8 cellular contexts compared by ENCODE assay signal in genomic region chr4:140049024-140049923, GRCh38.
DNase-seq lines count a peak whose midpoint lies in the region; ATAC-seq, FAIRE-seq and TF ChIP-seq lines count a peak whose summit lies in the region.

No MANE protein-coding gene starts in this region.

- no peaks in the 10 kb centered on the region; a peak in 1 of 22 replicates for H4K20me1 ChIP-seq in BLaER1 treated with 17β-estradiol and CSF1 and Interleukin-3, amounts not matched to agents 10 nM and 100 nM
- H4K20me1 ChIP-seq in H9 (ENCODE audit: control insufficient read depth, insufficient read depth, insufficient read length) (no peaks in the 10 kb centered on the region), HepG2 (ENCODE audit: insufficient read depth, low read length) (no peaks in the 10 kb centered on the region)

- H3K4me3 ChIP-seq in BLaER1 treated with 17β-estradiol and CSF1 and Interleukin-3, amounts not matched to agents 10 nM and 100 nM, result peak overlapping the region; percentile 2 to 65 (median 46); a peak in 19 of 20 replicates
- no peak overlapping the region; a peak in 1 of 6 replicates for H3K4me3 ChIP-seq in HepG2 (replicated peaks in 1 of 3; ENCODE audit: insufficient read depth in 1 of 3, low read depth in 2 of 3, low read length in 3 of 3)

- peaks cover 4% of the 10 kb centered on the region for H3K27me3 Mint-ChIP-seq in H9 (ENCODE audit: low read depth)

- ATAC-seq in HepG2, result peak; percentile 72

- peak overlapping the region; percentile 88 to 95 (median 89) for H3K27ac Mint-ChIP-seq in H9

- no peaks in the 10 kb centered on the region for H3K36me3 ChIP-seq in BLaER1 treated with 17β-estradiol and CSF1 and Interleukin-3, amounts not matched to agents 10 nM and 100 nM
- H3K36me3 ChIP-seq in HepG2 (replicated peaks in 1 of 2; ENCODE audit: control insufficient read depth in 1 of 2, insufficient read depth in 2 of 2, low read length in 2 of 2), result no peaks in the 10 kb centered on the region

- POLR2A ChIA-PET in HepG2 (lab: Yijun Ruan, JAX), result no interaction called here

- H3K27me3 ChIP-seq in BLaER1 treated with 17β-estradiol and CSF1 and Interleukin-3, amounts not matched to agents 10 nM and 100 nM, result no peaks in the 10 kb centered on the region
- H3K27me3 ChIP-seq in H9 (ENCODE audit: insufficient read depth, low read length), result no peaks in the 10 kb centered on the region
- peaks cover 0 to 6% of the 10 kb centered on the region in 2 experiments; a peak in 1 of 5 replicates for H3K27me3 ChIP-seq in HepG2 (ENCODE audit: control insufficient read depth in 1 of 2, insufficient read depth in 2 of 2, low read length in 2 of 2)

- H3K27ac ChIP-seq in BLaER1 treated with 17β-estradiol and CSF1 and Interleukin-3, amounts not matched to agents 10 nM and 100 nM, result peak overlapping the region; percentile 51 to 85 (median 80)
- H3K27ac ChIP-seq in H9 (ENCODE audit: insufficient read length, low read depth, low read length) (peak overlapping the region; percentile 82), HepG2 (ENCODE audit: extremely low read length, insufficient read depth, low read length) (no peak overlapping the region)

- H3K36me3 Mint-ChIP-seq in H9 (ENCODE audit: insufficient read depth in 1 of 3, low read depth in 3 of 3), result no peaks in the 10 kb centered on the region

- H3K4me3 Mint-ChIP-seq in H9, result peak overlapping the region; percentile 50 to 66

- TF ChIP-seq POLR2A in HepG2 (IDR thresholded peaks at IDR 0.05; ENCODE audit: insufficient read depth in 1 of 2, low read depth in 2 of 2, low read length in 2 of 2), result no peak

- H3T11ph ChIP-seq in H9 (ENCODE audit: low read length), result no peak overlapping the region

- H3K9me3 Mint-ChIP-seq in H9, result no peaks in the 10 kb centered on the region

- H2BK5ac ChIP-seq in H9 (ENCODE audit: insufficient read length, low read length), result no peak overlapping the region

- peak overlapping the region; percentile 4; the same call in 1 of the 2 replicates for H3K14ac ChIP-seq in H9 (ENCODE audit: insufficient read depth, low read length)

- peak overlapping the region; percentile 66 for H3K18ac ChIP-seq in H9 (ENCODE audit: insufficient read length, low read depth, low read length)

- H2AK5ac ChIP-seq in H9 (ENCODE audit: insufficient read length, low read length), result no peak overlapping the region

- H2AFZ ChIP-seq in H9 (ENCODE audit: low read length), result peak overlapping the region; percentile 2
- peak overlapping the region; percentile 16 for H2AFZ ChIP-seq in HepG2 (ENCODE audit: low read length)

- peak overlapping the region; percentile 75 to 95 (median 86) for H3K4me2 ChIP-seq in BLaER1 treated with 17β-estradiol and CSF1 and Interleukin-3, amounts not matched to agents 10 nM and 100 nM
- H3K4me2 ChIP-seq in H9 (ENCODE audit: insufficient read depth, insufficient read length, low read length) (peak overlapping the region; percentile 65), HepG2 (ENCODE audit: low read depth, low read length) (peak overlapping the region; percentile 58; the same call in 1 of the 2 replicates)

- no peak overlapping the region for H2BK12ac ChIP-seq in H9 (ENCODE audit: insufficient read length, low read depth, low read length)

- H2BK120ac ChIP-seq in H9 (ENCODE audit: low read depth, low read length, poor library complexity, severe bottlenecking), result no peak overlapping the region

- FAIRE-seq in HepG2 (lab: Jason Lieb, UNC), result no peak

- in situ Hi-C loops in HepG2 (cut with HindIII; ENCODE audit: extremely low pct_ligation_motif_present, low pct_unique_long_range_greater_than_20kb), result no loop called here

- TF ChIP-seq EP300 in HepG2 (IDR thresholded peaks at IDR 0.05; ENCODE audit: low read depth in 2 of 2, low read length in 2 of 2) (no peak), HepG2 (CRISPR knock-in tag; IDR thresholded peaks at IDR 0.05; ENCODE audit: borderline replicate concordance) (no peak)

- no CpG with 5 or more reads among the region's 14 CpGs for WGBS in H9 (ENCODE audit: extremely low coverage, insufficient read length, low lambda C conversion rate)
- 9% methylated on average over 14 of the region's 14 CpGs for WGBS in HepG2 (ENCODE audit: low lambda C conversion rate)

- intact Hi-C loops in HepG2 (cut with micrococcal nuclease; ENCODE audit: unreplicated experiment), result no loop called here

- TF ChIP-seq RAD21 in HepG2 (CRISPR knock-in tag; IDR thresholded peaks at IDR 0.05), result no peak

- H3K56ac ChIP-seq in H9 (ENCODE audit: insufficient read length, low read depth, low read length), result no peak overlapping the region

- no peaks in the 10 kb centered on the region for H3K79me1 ChIP-seq in H9 (ENCODE audit: insufficient read depth, low read depth, low read length, poor library complexity, severe bottlenecking)

- H3K9me3 ChIP-seq in BLaER1 treated with 17β-estradiol and CSF1 and Interleukin-3, amounts not matched to agents 10 nM and 100 nM (replicated peaks in 1 of 11), result no peaks in the 10 kb centered on the region
- H3K9me3 ChIP-seq in H9 (ENCODE audit: control insufficient read depth, low read depth, low read length) (no peaks in the 10 kb centered on the region), HepG2 (ENCODE audit: low read length) (no peaks in the 10 kb centered on the region)

- H3K4me1 Mint-ChIP-seq in H9, result peaks cover 53 to 55% of the 10 kb centered on the region in 2 experiments

- H4K8ac ChIP-seq in H9 (replicated peaks; ENCODE audit: insufficient read length, low read depth, low read length), result no peak overlapping the region

- no peak overlapping the region for H4K91ac ChIP-seq in H9 (ENCODE audit: insufficient read length, low read depth, low read length)

- H3K4ac ChIP-seq in H9 (ENCODE audit: low read depth, low read length), result no peak overlapping the region

- H3K9ac ChIP-seq in BLaER1 treated with 17β-estradiol and CSF1 and Interleukin-3, amounts not matched to agents 10 nM and 100 nM, result peak overlapping the region; percentile 47 to 78 (median 73)
- H3K9ac ChIP-seq in H9 (ENCODE audit: extremely low read depth, insufficient read length, low read length), result peak overlapping the region; percentile 50
- H3K9ac ChIP-seq in HepG2 (ENCODE audit: insufficient read depth, low read depth, low read length), result no peak overlapping the region

- H3K79me2 ChIP-seq in H9 (ENCODE audit: insufficient read depth, low read length) (no peaks in the 10 kb centered on the region), HepG2 (ENCODE audit: insufficient read depth, low read length) (no peaks in the 10 kb centered on the region)

- H2BK20ac ChIP-seq in H9 (ENCODE audit: low read depth, low read length, poor library complexity, severe bottlenecking), result no peak overlapping the region

- peak; percentile 89 for DNase-seq in H9
- peak; percentile 93 for DNase-seq in NCI-H2171 treated with DMSO at 0.1 percent for 48 hours (lab: John Stamatoyannopoulos, UW)
- DNase-seq in activated CD4-positive, alpha-beta T cell treated with anti-CD3 and anti-CD28 coated beads for 48 hours, result peak; percentile 52
- peak; percentile 62 for DNase-seq in ecto neural progenitor cell (ENCODE audit: low spot score)
- DNase-seq in HepG2 (ENCODE audit: low spot score), result peak; percentile 2
- DNase-seq in stimulated activated CD4-positive, alpha-beta T cell treated with anti-CD3 and anti-CD28 coated beads, Interleukin-4, amount 100 ng/mL, for 48 hours (ENCODE audit: low read depth in 2 of 2), result peak; percentile 9 to 23
- no peak for DNase-seq in DMS114 treated with DMSO at 0.1 percent for 48 hours (lab: John Stamatoyannopoulos, UW; ENCODE audit: unreplicated experiment)

- H3K23ac ChIP-seq in H9 (ENCODE audit: insufficient read length, low read depth, low read length), result no peak overlapping the region

- H3K23me2 ChIP-seq in H9 (ENCODE audit: insufficient read length, low read depth, low read length, poor library complexity, severe bottlenecking), result no peaks in the 10 kb centered on the region

- no TSS peak for BruUV-seq in HepG2 (replicated peaks; lab: Mats Ljungman, UMichigan)

- CTCF ChIA-PET in HepG2 (lab: Yijun Ruan, JAX; ENCODE audit: low intra/inter-chr PET ratio, low total read pairs), result no interaction called here

- TF ChIP-seq CTCF in H9 (conservative IDR thresholded peaks at IDR 0.05) (no peak; the same call in 2 of the 3 replicates), HepG2 (CRISPR knock-in tag; IDR thresholded peaks at IDR 0.05) (0 out of 2 replicates have a peak, but pooled peaks have one; percentile 25)

- no peak overlapping the region for H2BK15ac ChIP-seq in H9 (ENCODE audit: low read depth, low read length)

- H4K5ac ChIP-seq in H9 (ENCODE audit: insufficient read length, low read depth, low read length), result no peak overlapping the region

- peaks cover 67 to 100% (median 91%) of the 10 kb centered on the region in 10 experiments for H3K4me1 ChIP-seq in BLaER1 treated with 17β-estradiol and CSF1 and Interleukin-3, amounts not matched to agents 10 nM and 100 nM
- H3K4me1 ChIP-seq in H9 (ENCODE audit: insufficient read depth, low read length), result peaks cover 11% of the 10 kb centered on the region; the same call in 1 of the 2 replicates
- H3K4me1 ChIP-seq in HepG2 (ENCODE audit: insufficient read depth, low read length), result peaks cover 20% of the 10 kb centered on the region

TF ChIP-seq in HepG2, 621 proteins besides CTCF, POLR2A, EP300 and RAD21 (continues in another document):
- TF ChIP-seq, protein P1, sequence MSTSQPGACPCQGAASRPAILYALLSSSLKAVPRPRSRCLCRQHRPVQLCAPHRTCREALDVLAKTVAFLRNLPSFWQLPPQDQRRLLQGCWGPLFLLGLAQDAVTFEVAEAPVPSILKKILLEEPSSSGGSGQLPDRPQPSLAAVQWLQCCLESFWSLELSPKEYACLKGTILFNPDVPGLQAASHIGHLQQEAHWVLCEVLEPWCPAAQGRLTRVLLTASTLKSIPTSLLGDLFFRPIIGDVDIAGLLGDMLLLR (CRISPR knock-in tag; IDR thresholded peaks at IDR 0.05), result no peak
- peak; percentile 63 for TF ChIP-seq CEBPG (CRISPR knock-in tag; IDR thresholded peaks at IDR 0.05)
- TF ChIP-seq ZNF780A (CRISPR knock-in tag; IDR thresholded peaks at IDR 0.05), result no peak
- TF ChIP-seq, protein P2, sequence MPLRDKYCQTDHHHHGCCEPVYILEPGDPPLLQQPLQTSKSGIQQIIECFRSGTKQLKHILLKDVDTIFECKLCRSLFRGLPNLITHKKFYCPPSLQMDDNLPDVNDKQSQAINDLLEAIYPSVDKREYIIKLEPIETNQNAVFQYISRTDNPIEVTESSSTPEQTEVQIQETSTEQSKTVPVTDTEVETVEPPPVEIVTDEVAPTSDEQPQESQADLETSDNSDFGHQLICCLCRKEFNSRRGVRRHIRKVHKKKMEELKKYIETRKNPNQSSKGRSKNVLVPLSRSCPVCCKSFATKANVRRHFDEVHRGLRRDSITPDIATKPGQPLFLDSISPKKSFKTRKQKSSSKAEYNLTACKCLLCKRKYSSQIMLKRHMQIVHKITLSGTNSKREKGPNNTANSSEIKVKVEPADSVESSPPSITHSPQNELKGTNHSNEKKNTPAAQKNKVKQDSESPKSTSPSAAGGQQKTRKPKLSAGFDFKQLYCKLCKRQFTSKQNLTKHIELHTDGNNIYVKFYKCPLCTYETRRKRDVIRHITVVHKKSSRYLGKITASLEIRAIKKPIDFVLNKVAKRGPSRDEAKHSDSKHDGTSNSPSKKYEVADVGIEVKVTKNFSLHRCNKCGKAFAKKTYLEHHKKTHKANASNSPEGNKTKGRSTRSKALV (CRISPR knock-in tag; IDR thresholded peaks at IDR 0.05), result no peak
- TF ChIP-seq ZFX (CRISPR knock-in tag; IDR thresholded peaks at IDR 0.05; ENCODE audit: low read depth), result no peak
- TF ChIP-seq SRF (IDR thresholded peaks at IDR 0.05; ENCODE audit: low read depth, low read length), result no peak

Comparison
In these comparisons a context has a peak if more than half of its experiments do, and no peak if none do; other contexts are left out.
1. H3K4me3 ChIP-seq: peak in BLaER1 treated with 17β-estradiol and CSF1 and Interleukin-3, amounts not matched to agents 10 nM and 100 nM (10 of 10); none in HepG2 (0 of 3).
2. Peak in every context shown above with its lines, with median percentiles within 50 percentile points of each other: H3K4me2 ChIP-seq.